ENCODE assay signal across 8 cellular contexts in the genomic region with DNA sequence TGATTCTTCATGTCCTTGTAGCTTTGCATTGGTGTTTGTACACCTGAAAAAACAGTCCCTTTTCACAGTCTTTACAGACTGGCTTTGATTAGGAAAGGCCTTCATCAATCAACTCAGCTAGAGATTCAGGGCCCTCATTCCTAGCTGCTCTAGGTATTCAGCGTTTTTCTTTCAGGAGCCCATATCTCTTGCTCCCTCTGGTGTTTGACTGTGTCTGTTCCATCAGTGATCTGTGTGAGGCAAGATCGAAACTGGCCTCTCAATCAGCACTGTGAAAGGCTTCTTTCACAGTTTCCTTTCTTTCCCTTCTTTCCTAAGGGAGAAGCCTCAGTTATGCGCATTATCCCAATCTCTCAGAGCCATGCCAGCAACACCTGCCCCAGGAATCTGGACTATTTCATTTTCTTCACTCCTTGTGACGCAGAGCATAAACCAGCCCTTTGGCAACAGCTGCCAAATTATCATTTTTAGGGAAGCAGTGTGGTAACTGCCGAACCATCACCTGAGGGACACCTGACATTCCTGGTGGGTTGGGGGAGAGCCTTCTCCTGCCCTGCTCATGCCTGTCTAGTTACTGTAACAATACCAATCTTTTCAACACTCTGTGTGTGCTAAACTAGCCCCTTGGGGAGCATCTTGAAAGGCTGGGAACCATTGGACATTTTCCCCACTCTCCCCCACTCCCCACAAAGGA.
A peak's percentile ranks its signal among the peaks of the same experiment; 100 is the strongest.
DNase-seq lines count a peak whose midpoint lies in the region; ATAC-seq and TF ChIP-seq lines count a peak whose summit lies in the region.

No MANE protein-coding gene starts in this region.

- WGBS in ovary, 3 donors: 46 to 54% (median 49%) methylated on average over 5 of the region's 5 CpGs

- H3K27me3 ChIP-seq in parathyroid adenoma (ENCODE audit: control insufficient read depth, insufficient read depth, low read length) (no peaks in the 10 kb centered on the region), ovary (no peaks in the 10 kb centered on the region)

- TF ChIP-seq EP300 in ovary (IDR thresholded peaks at IDR 0.05): no peak

- H3K9me3 Mint-ChIP-seq in activated CD8-positive, alpha-beta T cell treated with anti-CD3 and anti-CD28 coated beads, Interleukin-2, amount 10 ng/mL, durations not matched to agents 7 days and 5 days (ENCODE audit: insufficient read depth): no peaks in the 10 kb centered on the region

- intact Hi-C loops in ovary (cut with DNase I): loop anchor here in 1 of 4 donors (10.0 kb wide), 1 partner anchor 192 kb away; no protein-coding TSS in a partner anchor

- peak; percentile 39 for TF ChIP-seq CTCF in parathyroid adenoma (IDR thresholded peaks at IDR 0.05)
- TF ChIP-seq CTCF in ovary (IDR thresholded peaks at IDR 0.05): no peak

- no peak overlapping the region for H3K27ac ChIP-seq in parathyroid adenoma
- no peak overlapping the region for H3K27ac ChIP-seq in ovary

- ATAC-seq in GM18861 (IDR thresholded peaks at IDR 0.05; ENCODE audit: unreplicated experiment) (peak; percentile 90), HG03103 (IDR thresholded peaks at IDR 0.05; ENCODE audit: low read depth, unreplicated experiment) (peak; percentile 79)
- peak; percentile 93 for ATAC-seq in activated CD8-positive, alpha-beta T cell treated with anti-CD3 and anti-CD28 coated beads, Interleukin-2, amount 10 ng/mL, durations not matched to agents 7 days and 5 days

- no peaks in the 10 kb centered on the region for H3K79me2 ChIP-seq in parathyroid adenoma

- H2AFZ ChIP-seq in parathyroid adenoma: peak overlapping the region; percentile 36

- POLR2A ChIA-PET in activated CD8-positive, alpha-beta T cell treated with anti-CD3 and anti-CD28 coated beads, Interleukin-2, amount 10 ng/mL, durations not matched to agents 7 days and 5 days (lab: Charles Lee): interaction anchor here (0.7 to 2.5 kb wide), 2 partner anchors 57 to 76 kb away, joined by 4 to 11 read pairs; a partner anchor contains a TSS

- H3K27ac Mint-ChIP-seq in activated CD8-positive, alpha-beta T cell treated with anti-CD3 and anti-CD28 coated beads, Interleukin-2, amount 10 ng/mL, durations not matched to agents 7 days and 5 days: no peak overlapping the region

- H3K4me1 Mint-ChIP-seq in activated CD8-positive, alpha-beta T cell treated with anti-CD3 and anti-CD28 coated beads, Interleukin-2, amount 10 ng/mL, durations not matched to agents 7 days and 5 days (ENCODE audit: low read depth): peaks cover 28% of the 10 kb centered on the region

- DNase-seq in CD1c-positive myeloid dendritic cell (ENCODE audit: extremely low spot score): peak; percentile 80
- peak; percentile 60 for DNase-seq in NCI-H460 (ENCODE audit: extremely low read depth, low read depth)
- DNase-seq in activated CD8-positive, alpha-beta T cell treated with anti-CD3 and anti-CD28 coated beads, Interleukin-2, amount 10 ng/mL, durations not matched to agents 7 days and 5 days: peak; percentile 64
- peak; percentile 90 for DNase-seq in fibroblast of peridontal ligament (ENCODE audit: extremely low read depth)
- DNase-seq in ovary: no peak

- TF ChIP-seq POLR2A in ovary (IDR thresholded peaks at IDR 0.05): no peak

- H3K27me3 Mint-ChIP-seq in activated CD8-positive, alpha-beta T cell treated with anti-CD3 and anti-CD28 coated beads, Interleukin-2, amount 10 ng/mL, durations not matched to agents 7 days and 5 days (ENCODE audit: low read depth): no peaks in the 10 kb centered on the region

- H3K9me3 ChIP-seq in parathyroid adenoma (ENCODE audit: control insufficient read depth, low read length) (no peaks in the 10 kb centered on the region), ovary (no peaks in the 10 kb centered on the region)

- H3K4me3 ChIP-seq in parathyroid adenoma (ENCODE audit: low read depth, low read length): no peak overlapping the region
- no peak overlapping the region for H3K4me3 ChIP-seq in ovary

- H3K36me3 Mint-ChIP-seq in activated CD8-positive, alpha-beta T cell treated with anti-CD3 and anti-CD28 coated beads, Interleukin-2, amount 10 ng/mL, durations not matched to agents 7 days and 5 days (ENCODE audit: low read depth): no peaks in the 10 kb centered on the region

- H3K4me3 Mint-ChIP-seq in activated CD8-positive, alpha-beta T cell treated with anti-CD3 and anti-CD28 coated beads, Interleukin-2, amount 10 ng/mL, durations not matched to agents 7 days and 5 days: no peak overlapping the region

- CTCF ChIA-PET in activated CD8-positive, alpha-beta T cell treated with anti-CD3 and anti-CD28 coated beads, Interleukin-2, amount 10 ng/mL, durations not matched to agents 7 days and 5 days (lab: Charles Lee): interaction anchor here (0.6 to 8.4 kb wide), 28 partner anchors 9 to 560 kb away, joined by 3 to 195 read pairs (median 4); a partner anchor contains a TSS

- H3K9ac ChIP-seq in parathyroid adenoma: no peak overlapping the region

- H3K36me3 ChIP-seq in parathyroid adenoma (ENCODE audit: control insufficient read depth, insufficient read depth, low read length) (no peaks in the 10 kb centered on the region), ovary (no peaks in the 10 kb centered on the region)

- H3K4me2 ChIP-seq in parathyroid adenoma (ENCODE audit: low read length): no peak overlapping the region

- H3K4me1 ChIP-seq in parathyroid adenoma (no peaks in the 10 kb centered on the region), ovary (ENCODE audit: insufficient read depth) (no peaks in the 10 kb centered on the region)

Comparison
In these comparisons a context has a peak if more than half of its experiments do, and no peak if none do; other contexts are left out.
1. DNase-seq: peak in CD1c-positive myeloid dendritic cell (single experiment), NCI-H460 (single experiment), activated CD8-positive, alpha-beta T cell treated with anti-CD3 and anti-CD28 coated beads, Interleukin-2, amount 10 ng/mL, durations not matched to agents 7 days and 5 days (single experiment) and fibroblast of peridontal ligament (single experiment); none in ovary (0 of 5).
2. Peak in every context shown above with its lines, with median percentiles within 50 percentile points of each other: ATAC-seq.